9 cellular contexts compared by ENCODE assay signal in the genomic region with DNA sequence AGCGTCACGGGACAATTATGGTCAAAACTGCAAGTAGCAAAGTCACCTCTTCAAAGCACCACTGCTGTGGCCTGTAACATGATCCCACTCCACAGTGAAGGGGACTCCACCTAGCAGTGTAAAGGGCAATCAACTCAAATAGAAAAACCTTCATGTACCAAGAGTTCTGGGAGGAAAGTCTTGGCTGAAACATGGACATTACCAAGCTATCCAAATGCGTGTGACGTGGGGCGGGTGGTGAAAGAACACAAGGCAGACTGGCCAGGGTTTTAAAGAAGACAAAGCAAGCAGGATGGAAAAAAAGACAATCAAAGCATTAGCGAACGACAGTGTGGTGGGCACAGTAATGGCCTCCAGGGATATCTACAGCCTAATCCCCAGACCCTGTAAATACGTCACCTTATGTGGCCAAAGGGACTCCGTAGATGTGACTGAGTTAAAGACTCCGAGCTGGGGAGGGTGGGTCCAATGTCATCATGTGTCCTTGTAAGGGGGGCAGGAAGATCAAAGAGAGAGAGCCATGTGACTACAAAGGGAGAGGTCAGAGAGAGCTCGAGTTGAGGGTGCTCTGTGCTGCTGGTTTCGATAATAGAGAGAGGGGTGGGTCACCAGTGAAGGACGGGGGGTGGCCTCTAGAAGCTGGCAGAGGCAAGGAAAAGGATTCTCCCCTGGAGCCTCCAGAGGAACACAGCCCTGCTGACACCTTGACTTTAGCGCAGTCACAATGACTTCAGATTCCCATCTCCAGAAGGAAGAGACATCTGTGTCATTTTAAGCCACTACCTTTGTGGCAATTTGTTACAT. TPM values are rescaled to one million over a fixed set of nuclear protein-coding genes. Genes with fewer than 3 reads are reported as not detected.
DNase-seq lines count a peak whose midpoint lies in the region; ATAC-seq and TF ChIP-seq lines count a peak whose summit lies in the region.
"Had no signal": no experiment of that assay in that cellular context is flagged by ENCODE, and none has a peak within 500 bp of the region (broad histone marks: within the 10 kb centered on the region; RNA-seq: fewer than 3 reads in every experiment).

No MANE protein-coding gene starts in this region.

- no peak for TF ChIP-seq CTCF in lower leg skin (IDR thresholded peaks at IDR 0.05)

- no peak overlapping the region for H3K4me3 ChIP-seq in lower leg skin (ENCODE audit: low read depth, poor library complexity, severe bottlenecking)
- H3K4me3 ChIP-seq: A549 had no signal

- TF ChIP-seq POLR2A in lower leg skin (IDR thresholded peaks at IDR 0.05), result no peak

- peak; percentile 39 for DNase-seq in NCI-H1105 treated with DMSO at 0.1 percent for 48 hours (lab: John Stamatoyannopoulos, UW)
- DNase-seq in NCI-H1105 (lab: John Stamatoyannopoulos, UW), result no peak
- peak; percentile 96 for DNase-seq in SW480 (ENCODE audit: low spot score)
- DNase-seq in iPS-NIHi11 (ENCODE audit: low spot score), result peak; percentile 56
- DNase-seq in lower leg skin (ENCODE audit: low spot score in 2 of 2), result no peak
- no peak for DNase-seq in EL

- 62 to 63% methylated on average over 14 of the region's 14 CpGs for WGBS in lower leg skin, 2 donors

- peak; percentile 91 for ATAC-seq in HG03432 (IDR thresholded peaks at IDR 0.05; ENCODE audit: unreplicated experiment)
- no peak for ATAC-seq in GM19397 (IDR thresholded peaks at IDR 0.05; ENCODE audit: unreplicated experiment)
- ATAC-seq: A549 had no signal

- intact Hi-C loops in lower leg skin (cut with DNase I; ENCODE audit: low total_unique reads), result no loop called here

RNA-seq across cellular contexts. Expression of a gene that starts 6.0 kb away (rescaled TPM):
- total RNA-seq in lower leg skin, result 10 to 100 TPM in 3 of 4 donors, 1 to 10 TPM in 1; 8.0 to 14.2 (median 12.0) TPM

RNA-seq across cellular contexts. Expression of a gene that starts 6.1 kb away (rescaled TPM):
- 1 to 10 TPM in 1 of 4 donors, under 1 TPM in 1, not detected in 2; 0.71 to 1.0 TPM for total RNA-seq in lower leg skin

RNA-seq across cellular contexts. Expression of a gene that starts 22.3 kb away (rescaled TPM):
- total RNA-seq in lower leg skin, result 10 to 100 TPM; 57.0 to 98.8 (median 81.4) TPM

RNA-seq across cellular contexts. Expression of a gene that starts 47.8 kb away (rescaled TPM):
- 10 to 100 TPM; 35.8 to 41.8 (median 36.5) TPM for total RNA-seq in lower leg skin

RNA-seq across cellular contexts. Expression of a gene that starts 51.9 kb away (rescaled TPM):
- total RNA-seq in lower leg skin, result 1 to 10 TPM in 1 of 4 donors, under 1 TPM in 1, not detected in 2; 0.96 to 1.2 TPM

Comparison
In these comparisons a context has a peak if more than half of its experiments do, and no peak if none do; other contexts are left out.
1. DNase-seq: peak in NCI-H1105 treated with DMSO at 0.1 percent for 48 hours (single experiment), SW480 (single experiment) and iPS-NIHi11 (single experiment); none in NCI-H1105 (single experiment), lower leg skin (0 of 2) and EL (single experiment).